24 cellular contexts compared by ENCODE assay signal in genomic region chr20:32807706-32808105, GRCh38. TPM values are rescaled to one million over a fixed set of nuclear protein-coding genes. Genes with fewer than 3 reads are reported as not detected.
DNase-seq lines count a peak whose midpoint lies in the region; ATAC-seq and TF ChIP-seq lines count a peak whose summit lies in the region.
"Had no signal": no experiment of that assay in that cellular context is flagged by ENCODE, and none has a peak within 500 bp of the region (broad histone marks: within the 10 kb centered on the region; RNA-seq: fewer than 3 reads in every experiment).

No MANE protein-coding gene starts in this region.

- TF ChIP-seq POLR2A in heart left ventricle (IDR thresholded peaks at IDR 0.05), result no peak
- TF ChIP-seq POLR2A in GM18505 (IDR thresholded peaks at IDR 0.05; ENCODE audit: borderline replicate concordance, extremely low read depth, insufficient read depth, insufficient read length), result no peak

- H3K4me1 ChIP-seq in right cardiac atrium (ENCODE audit: control insufficient read depth, insufficient read depth, low read length) (no peaks in the 10 kb centered on the region), heart left ventricle (no peaks in the 10 kb centered on the region), NT2/D1 (ENCODE audit: insufficient read depth, insufficient read length) (peaks cover 8% of the 10 kb centered on the region)
- H3K4me1 ChIP-seq: esophagus muscularis mucosa, gastrocnemius medialis, parathyroid adenoma, upper lobe of right lung had no signal

- H3K9me3 ChIP-seq in right cardiac atrium (ENCODE audit: control insufficient read depth, low read length) (no peaks in the 10 kb centered on the region), heart left ventricle (no peaks in the 10 kb centered on the region), NT2/D1 (ENCODE audit: insufficient read depth, low read length) (no peaks in the 10 kb centered on the region)
- H3K9me3 ChIP-seq: esophagus muscularis mucosa, gastrocnemius medialis, upper lobe of right lung had no signal

- no peak for DNase-seq in right cardiac atrium
- no peak for DNase-seq in heart left ventricle
- peak; percentile 39 for DNase-seq in NT2/D1 (ENCODE audit: low read depth, low spot score)
- DNase-seq in iPS-NIHi7 (ENCODE audit: extremely low spot score), result peak; percentile 57
- no peak for DNase-seq in T1000 (lab: John Stamatoyannopoulos, UW)
- DNase-seq: activated naive CD8-positive, alpha-beta T cell treated with anti-CD3 and anti-CD28 coated beads, Interleukin-2, amount 10 ng/mL, durations not matched to agents 7 days and 5 days; effector memory CD8-positive, alpha-beta T cell; gastrocnemius medialis; GDM1; HCEC 1CT; KG1; naive thymus-derived CD4-positive, alpha-beta T cell; NCI-H1694 treated with DMSO at 0.1 percent for 48 hours; NCI-H446 treated with DMSO at 0.1 percent for 48 hours; RPMI8226; T-helper 2 cell; upper lobe of right lung had no signal

- H3K27me3 ChIP-seq in right cardiac atrium (ENCODE audit: control insufficient read depth, insufficient read depth) (no peaks in the 10 kb centered on the region), heart left ventricle (no peaks in the 10 kb centered on the region), NT2/D1 (ENCODE audit: insufficient read depth, insufficient read length) (no peaks in the 10 kb centered on the region)
- H3K27me3 ChIP-seq: esophagus muscularis mucosa, gastrocnemius medialis, upper lobe of right lung had no signal

- peak overlapping the region; percentile 29 for H3K9ac ChIP-seq in NT2/D1 (ENCODE audit: insufficient read length, low read depth)
- H3K9ac ChIP-seq: parathyroid adenoma had no signal

- no peak overlapping the region for H3K4me3 ChIP-seq in right cardiac atrium (ENCODE audit: low read length)
- no peak overlapping the region for H3K4me3 ChIP-seq in heart left ventricle
- H3K4me3 ChIP-seq in NT2/D1 (ENCODE audit: insufficient read length, low read depth), result no peak overlapping the region
- H3K4me3 ChIP-seq: esophagus muscularis mucosa, gastrocnemius medialis, SK-N-MC, upper lobe of right lung had no signal

- 67% methylated on average over 9 of the region's 9 CpGs for WGBS in right cardiac atrium
- WGBS in heart left ventricle, 4 donors, result 69 to 80% (median 77%) methylated on average over 7 to 9 of the region's 9 CpGs

- no peak for TF ChIP-seq CTCF in heart left ventricle (IDR thresholded peaks at IDR 0.05)

- intact Hi-C loops in right cardiac atrium (cut with DNase I) (no loop called here), heart left ventricle (cut with DNase I) (no loop called here)

- peak; percentile 37 to 48 for ATAC-seq in right cardiac atrium
- no peak for ATAC-seq in heart left ventricle
- ATAC-seq in HG02798 (IDR thresholded peaks at IDR 0.05; ENCODE audit: poor library complexity, unreplicated experiment), result no peak
- ATAC-seq in GM18505 (IDR thresholded peaks at IDR 0.05; ENCODE audit: unreplicated experiment), result no peak
- ATAC-seq: effector memory CD8-positive, alpha-beta T cell; gastrocnemius medialis; naive thymus-derived CD4-positive, alpha-beta T cell; upper lobe of right lung had no signal

- H3K27ac ChIP-seq in right cardiac atrium (ENCODE audit: low read length) (no peak overlapping the region), heart left ventricle (no peak overlapping the region)
- H3K27ac ChIP-seq: C4-2B, esophagus muscularis mucosa, gastrocnemius medialis, parathyroid adenoma, SK-N-MC, upper lobe of right lung had no signal

- peaks cover 0 to 10% (median 3%) of the 10 kb centered on the region in 9 donors for H3K36me3 ChIP-seq in heart left ventricle
- peaks cover 73% of the 10 kb centered on the region for H3K36me3 ChIP-seq in NT2/D1 (ENCODE audit: insufficient read depth, insufficient read length, low read length)
- H3K36me3 ChIP-seq: gastrocnemius medialis, upper lobe of right lung had no signal

RNA-seq across cellular contexts. Expression of gene MAPRE1, which starts 12.0 kb away (rescaled TPM):
- total RNA-seq in right cardiac atrium, result 100 to 1,000 TPM in 1 of 4 donors, 10 to 100 TPM in 3; 71.9 to 110 (median 84.3) TPM
- 47.0 TPM for polyA plus RNA-seq in right cardiac atrium
- 10 to 100 TPM; 44.8 to 90.2 (median 72.2) TPM for total RNA-seq in heart left ventricle
- 10 to 100 TPM; 22.7 to 75.3 TPM for polyA plus RNA-seq in heart left ventricle

RNA-seq across cellular contexts. Expression of gene DNMT3B, which starts 45.5 kb away (rescaled TPM):
- under 1 TPM; 0.28 to 0.65 (median 0.59) TPM for total RNA-seq in right cardiac atrium
- 0.52 TPM for polyA plus RNA-seq in right cardiac atrium
- total RNA-seq in heart left ventricle, result 1 to 10 TPM in 1 of 9 donors, under 1 TPM in 8; 0.19 to 1.2 (median 0.50) TPM
- polyA plus RNA-seq in heart left ventricle, result under 1 TPM; 0.43 to 0.69 TPM

RNA-seq across cellular contexts. Expression of gene EFCAB8, which starts 51.0 kb away (rescaled TPM):
- total RNA-seq in right cardiac atrium, result under 1 TPM in 2 of 4 donors, not detected in 2; 0.20 to 0.64 TPM
- not detected for polyA plus RNA-seq in right cardiac atrium
- total RNA-seq in heart left ventricle, result under 1 TPM in 2 of 9 donors, not detected in 7; 0.08 to 0.29 TPM
- polyA plus RNA-seq in heart left ventricle, result under 1 TPM in 1 of 2 donors, not detected in 1; 0.03 TPM
- total RNA-seq: gastrocnemius medialis had no signal
- polyA plus RNA-seq: AG04450 had no signal

Comparison
In these comparisons a context has a peak if more than half of its experiments do, and no peak if none do; other contexts are left out.
1. ATAC-seq: peak in right cardiac atrium (2 of 2); none in heart left ventricle (0 of 4), HG02798 (single experiment) and GM18505 (single experiment).
2. DNase-seq: peak in NT2/D1 (single experiment) and iPS-NIHi7 (single experiment); none in right cardiac atrium (0 of 3), heart left ventricle (0 of 5) and T1000 (single experiment).